ENCODE assay signal across 20 cellular contexts in genomic region chr7:81510122-81510521, GRCh38.
"Had no signal": no experiment of that assay in that cellular context is flagged by ENCODE, and none has a peak within 500 bp of the region (broad histone marks: within the 10 kb centered on the region; RNA-seq: fewer than 3 reads in every experiment).

No MANE protein-coding gene starts in this region.

- H3K4me2 ChIP-seq: hepatocyte had no signal

- H3K27ac ChIP-seq: coronary artery, dorsolateral prefrontal cortex, esophagus muscularis mucosa, foreskin keratinocyte, gastroesophageal sphincter, heart left ventricle, hepatocyte, left lung, lower lobe of right lung had no signal

- H3K4me3 ChIP-seq: coronary artery, dorsolateral prefrontal cortex, esophagus muscularis mucosa, gastroesophageal sphincter, heart left ventricle, hepatocyte, left lung, lower lobe of right lung, mucosa of descending colon had no signal

- H3K27me3 ChIP-seq: dorsolateral prefrontal cortex, esophagus muscularis mucosa, foreskin keratinocyte, gastroesophageal sphincter, heart left ventricle, hepatocyte, left lung had no signal

- H3K4me3 Mint-ChIP-seq: immature natural killer cell, mesothelial cell of epicardium, naive B cell had no signal

- H3K79me2 ChIP-seq: hepatocyte had no signal

- H3K9me3 ChIP-seq: esophagus muscularis mucosa, gastroesophageal sphincter, left lung, lower lobe of right lung, mucosa of descending colon had no signal

- H3K36me3 Mint-ChIP-seq: immature natural killer cell, naive B cell had no signal

- H2AFZ ChIP-seq: hepatocyte had no signal

- ATAC-seq: foreskin keratinocyte, gastroesophageal sphincter, heart left ventricle, left cardiac atrium, left lung, lower lobe of right lung, mucosa of descending colon had no signal

- H3K27me3 Mint-ChIP-seq: naive B cell had no signal

- H3K4me1 Mint-ChIP-seq: immature natural killer cell, naive B cell had no signal

- H3K4me1 ChIP-seq: foreskin keratinocyte, gastroesophageal sphincter, left lung, lower lobe of right lung had no signal

- H3K27ac Mint-ChIP-seq: immature natural killer cell, mesothelial cell of epicardium, naive B cell had no signal

- DNase-seq: dermis blood vessel endothelial cell; dorsolateral prefrontal cortex; effector CD4-positive, alpha-beta T cell; effector memory CD4-positive, alpha-beta T cell; foreskin keratinocyte; heart left ventricle; hypothalamus; immature natural killer cell; islet precursor cell; left cardiac atrium; lower lobe of right lung; mesenchymal stem cell; mucosa of descending colon; naive B cell had no signal

- H3K36me3 ChIP-seq: esophagus muscularis mucosa, gastroesophageal sphincter, heart left ventricle, left lung, lower lobe of right lung had no signal
